Comparison of ENCODE assay signal across 1 cellular context in genomic region chr9:97954550-97954989, GRCh38.
TF ChIP-seq lines count a peak whose summit lies in the region.

No MANE protein-coding gene starts in this region.

TF ChIP-seq in K562, 482 proteins besides CTCF, POLR2A, EP300 and RAD21 (continues in another document):
- TF ChIP-seq EHMT2 (IDR thresholded peaks at IDR 0.05) (peak; percentile 43; the same call in 1 of the 2 replicates), ZBTB33 (CRISPR knock-in tag; IDR thresholded peaks at IDR 0.05) (no peak), SMARCA4 (IDR thresholded peaks at IDR 0.05) (0 out of 2 replicates have a peak, but pooled peaks have one; percentile 30), DPF2 (IDR thresholded peaks at IDR 0.05) (peak; percentile 41; the same call in 1 of the 2 replicates), CBFA2T2 (conservative IDR thresholded peaks at IDR 0.05) (no peak), ZNF282 (CRISPR knock-in tag; IDR thresholded peaks at IDR 0.05) (no peak), BMI1 (IDR thresholded peaks at IDR 0.05; ENCODE audit: low read length) (no peak), EP400 (IDR thresholded peaks at IDR 0.05) (peak; percentile 56), GATA2 (CRISPR knock-in tag; IDR thresholded peaks at IDR 0.05) (no peak), JUNB (CRISPR knock-in tag; conservative IDR thresholded peaks at IDR 0.05) (no peak), CEBPG (CRISPR knock-in tag; IDR thresholded peaks at IDR 0.05) (peak; percentile 59; the same call in 1 of the 2 replicates), CEBPG (tag; conservative IDR thresholded peaks at IDR 0.05 in 1 of 2, IDR thresholded peaks at IDR 0.05 in 1 of 2) (peak in 1 of 2 experiments; percentile 32; a peak in 1 of 4 replicates), RERE (CRISPR knock-in tag; IDR thresholded peaks at IDR 0.05; ENCODE audit: borderline replicate concordance) (no peak), JUND (IDR thresholded peaks at IDR 0.05; ENCODE audit: borderline replicate concordance, low read depth, low read length) (peak; percentile 69), JUND (tag; IDR thresholded peaks at IDR 0.05; ENCODE audit: borderline replicate concordance, low read depth, low read length) (peak; percentile 32; the same call in 1 of the 3 replicates), ZNF609 (CRISPR knock-in tag; IDR thresholded peaks at IDR 0.05; ENCODE audit: borderline replicate concordance) (no peak), ZNF224 (CRISPR knock-in tag; IDR thresholded peaks at IDR 0.05) (no peak), ZNF140 (CRISPR knock-in tag; IDR thresholded peaks at IDR 0.05) (no peak), ZSCAN32 (CRISPR knock-in tag; IDR thresholded peaks at IDR 0.05) (no peak), TCF3 (CRISPR knock-in tag; IDR thresholded peaks at IDR 0.05) (peak; percentile 50; the same call in 1 of the 2 replicates), ZNF740 (CRISPR knock-in tag; IDR thresholded peaks at IDR 0.05) (peak; percentile 27; the same call in 1 of the 2 replicates), ZNF740 (tag; IDR thresholded peaks at IDR 0.05) (no peak), SIN3B (IDR thresholded peaks at IDR 0.05; ENCODE audit: low read depth) (no peak), BRD9 (IDR thresholded peaks at IDR 0.05; ENCODE audit: low read depth, partially characterized antibody) (peak; percentile 88), MAZ (CRISPR knock-in tag; conservative IDR thresholded peaks at IDR 0.05 in 1 of 2, IDR thresholded peaks at IDR 0.05 in 1 of 2) (peak in 1 of 2 experiments; percentile 56; a peak in 1 of 4 replicates), SRF (CRISPR knock-in tag; IDR thresholded peaks at IDR 0.05) (peak in 1 of 2 experiments; percentile 64; a peak in 1 of 4 replicates), PKNOX1 (IDR thresholded peaks at IDR 0.05) (peak; percentile 72), SUPT5H (IDR thresholded peaks at IDR 0.05) (no peak)
- TF ChIP-seq, protein P1, sequence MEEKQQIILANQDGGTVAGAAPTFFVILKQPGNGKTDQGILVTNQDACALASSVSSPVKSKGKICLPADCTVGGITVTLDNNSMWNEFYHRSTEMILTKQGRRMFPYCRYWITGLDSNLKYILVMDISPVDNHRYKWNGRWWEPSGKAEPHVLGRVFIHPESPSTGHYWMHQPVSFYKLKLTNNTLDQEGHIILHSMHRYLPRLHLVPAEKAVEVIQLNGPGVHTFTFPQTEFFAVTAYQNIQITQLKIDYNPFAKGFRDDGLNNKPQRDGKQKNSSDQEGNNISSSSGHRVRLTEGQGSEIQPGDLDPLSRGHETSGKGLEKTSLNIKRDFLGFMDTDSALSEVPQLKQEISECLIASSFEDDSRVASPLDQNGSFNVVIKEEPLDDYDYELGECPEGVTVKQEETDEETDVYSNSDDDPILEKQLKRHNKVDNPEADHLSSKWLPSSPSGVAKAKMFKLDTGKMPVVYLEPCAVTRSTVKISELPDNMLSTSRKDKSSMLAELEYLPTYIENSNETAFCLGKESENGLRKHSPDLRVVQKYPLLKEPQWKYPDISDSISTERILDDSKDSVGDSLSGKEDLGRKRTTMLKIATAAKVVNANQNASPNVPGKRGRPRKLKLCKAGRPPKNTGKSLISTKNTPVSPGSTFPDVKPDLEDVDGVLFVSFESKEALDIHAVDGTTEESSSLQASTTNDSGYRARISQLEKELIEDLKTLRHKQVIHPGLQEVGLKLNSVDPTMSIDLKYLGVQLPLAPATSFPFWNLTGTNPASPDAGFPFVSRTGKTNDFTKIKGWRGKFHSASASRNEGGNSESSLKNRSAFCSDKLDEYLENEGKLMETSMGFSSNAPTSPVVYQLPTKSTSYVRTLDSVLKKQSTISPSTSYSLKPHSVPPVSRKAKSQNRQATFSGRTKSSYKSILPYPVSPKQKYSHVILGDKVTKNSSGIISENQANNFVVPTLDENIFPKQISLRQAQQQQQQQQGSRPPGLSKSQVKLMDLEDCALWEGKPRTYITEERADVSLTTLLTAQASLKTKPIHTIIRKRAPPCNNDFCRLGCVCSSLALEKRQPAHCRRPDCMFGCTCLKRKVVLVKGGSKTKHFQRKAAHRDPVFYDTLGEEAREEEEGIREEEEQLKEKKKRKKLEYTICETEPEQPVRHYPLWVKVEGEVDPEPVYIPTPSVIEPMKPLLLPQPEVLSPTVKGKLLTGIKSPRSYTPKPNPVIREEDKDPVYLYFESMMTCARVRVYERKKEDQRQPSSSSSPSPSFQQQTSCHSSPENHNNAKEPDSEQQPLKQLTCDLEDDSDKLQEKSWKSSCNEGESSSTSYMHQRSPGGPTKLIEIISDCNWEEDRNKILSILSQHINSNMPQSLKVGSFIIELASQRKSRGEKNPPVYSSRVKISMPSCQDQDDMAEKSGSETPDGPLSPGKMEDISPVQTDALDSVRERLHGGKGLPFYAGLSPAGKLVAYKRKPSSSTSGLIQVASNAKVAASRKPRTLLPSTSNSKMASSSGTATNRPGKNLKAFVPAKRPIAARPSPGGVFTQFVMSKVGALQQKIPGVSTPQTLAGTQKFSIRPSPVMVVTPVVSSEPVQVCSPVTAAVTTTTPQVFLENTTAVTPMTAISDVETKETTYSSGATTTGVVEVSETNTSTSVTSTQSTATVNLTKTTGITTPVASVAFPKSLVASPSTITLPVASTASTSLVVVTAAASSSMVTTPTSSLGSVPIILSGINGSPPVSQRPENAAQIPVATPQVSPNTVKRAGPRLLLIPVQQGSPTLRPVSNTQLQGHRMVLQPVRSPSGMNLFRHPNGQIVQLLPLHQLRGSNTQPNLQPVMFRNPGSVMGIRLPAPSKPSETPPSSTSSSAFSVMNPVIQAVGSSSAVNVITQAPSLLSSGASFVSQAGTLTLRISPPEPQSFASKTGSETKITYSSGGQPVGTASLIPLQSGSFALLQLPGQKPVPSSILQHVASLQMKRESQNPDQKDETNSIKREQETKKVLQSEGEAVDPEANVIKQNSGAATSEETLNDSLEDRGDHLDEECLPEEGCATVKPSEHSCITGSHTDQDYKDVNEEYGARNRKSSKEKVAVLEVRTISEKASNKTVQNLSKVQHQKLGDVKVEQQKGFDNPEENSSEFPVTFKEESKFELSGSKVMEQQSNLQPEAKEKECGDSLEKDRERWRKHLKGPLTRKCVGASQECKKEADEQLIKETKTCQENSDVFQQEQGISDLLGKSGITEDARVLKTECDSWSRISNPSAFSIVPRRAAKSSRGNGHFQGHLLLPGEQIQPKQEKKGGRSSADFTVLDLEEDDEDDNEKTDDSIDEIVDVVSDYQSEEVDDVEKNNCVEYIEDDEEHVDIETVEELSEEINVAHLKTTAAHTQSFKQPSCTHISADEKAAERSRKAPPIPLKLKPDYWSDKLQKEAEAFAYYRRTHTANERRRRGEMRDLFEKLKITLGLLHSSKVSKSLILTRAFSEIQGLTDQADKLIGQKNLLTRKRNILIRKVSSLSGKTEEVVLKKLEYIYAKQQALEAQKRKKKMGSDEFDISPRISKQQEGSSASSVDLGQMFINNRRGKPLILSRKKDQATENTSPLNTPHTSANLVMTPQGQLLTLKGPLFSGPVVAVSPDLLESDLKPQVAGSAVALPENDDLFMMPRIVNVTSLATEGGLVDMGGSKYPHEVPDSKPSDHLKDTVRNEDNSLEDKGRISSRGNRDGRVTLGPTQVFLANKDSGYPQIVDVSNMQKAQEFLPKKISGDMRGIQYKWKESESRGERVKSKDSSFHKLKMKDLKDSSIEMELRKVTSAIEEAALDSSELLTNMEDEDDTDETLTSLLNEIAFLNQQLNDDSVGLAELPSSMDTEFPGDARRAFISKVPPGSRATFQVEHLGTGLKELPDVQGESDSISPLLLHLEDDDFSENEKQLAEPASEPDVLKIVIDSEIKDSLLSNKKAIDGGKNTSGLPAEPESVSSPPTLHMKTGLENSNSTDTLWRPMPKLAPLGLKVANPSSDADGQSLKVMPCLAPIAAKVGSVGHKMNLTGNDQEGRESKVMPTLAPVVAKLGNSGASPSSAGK (IDR thresholded peaks at IDR 0.05): 0 out of 2 replicates have a peak, but pooled peaks have one; percentile 28
